11 cellular contexts compared by ENCODE assay signal in genomic region chr4:78799551-78800495, GRCh38. TPM values are rescaled to one million over a fixed set of nuclear protein-coding genes. Genes with fewer than 3 reads are reported as not detected.
A peak's percentile ranks its signal among the peaks of the same experiment; 100 is the strongest.
DNase-seq lines count a peak whose midpoint lies in the region; ATAC-seq and TF ChIP-seq lines count a peak whose summit lies in the region.
"Had no signal": no experiment of that assay in that cellular context is flagged by ENCODE, and none has a peak within 500 bp of the region (broad histone marks: within the 10 kb centered on the region; RNA-seq: fewer than 3 reads in every experiment).

No MANE protein-coding gene starts in this region.

- POLR2A ChIA-PET in activated CD4-positive, alpha-beta T cell treated with anti-CD3 and anti-CD28 coated beads, Interleukin-2, amount 10 ng/mL, durations not matched to agents 7 days and 5 days (lab: Charles Lee): interaction anchor here (0.7 kb wide), 1 partner anchor 26 kb away, joined by 3 read pairs; no protein-coding TSS in a partner anchor

- no peak overlapping the region for H3K4me3 ChIP-seq in stomach

- TF ChIP-seq CTCF in stomach (IDR thresholded peaks at IDR 0.05): no peak

- H3K4me1 Mint-ChIP-seq in activated T-cell treated with anti-CD3 and anti-CD28 coated beads, Interleukin-2, amount 50 U/mL, for 24 hours (ENCODE audit: low read depth): peaks cover 36% of the 10 kb centered on the region
- H3K4me1 Mint-ChIP-seq in stimulated activated memory B cell treated with anti-CD40 and anti-IgM and Interleukin-4, amounts not matched to agents 10 μg/mL and 1 μg/mL and 100 μg/mL, for 72 hours: peaks cover 75% of the 10 kb centered on the region
- H3K4me1 Mint-ChIP-seq in activated CD4-positive, alpha-beta T cell treated with anti-CD3 and anti-CD28 coated beads, Interleukin-2, amount 10 ng/mL, durations not matched to agents 7 days and 5 days: peaks cover 8% of the 10 kb centered on the region

- peaks cover 2% of the 10 kb centered on the region for H3K9me3 Mint-ChIP-seq in activated T-cell treated with anti-CD3 and anti-CD28 coated beads, Interleukin-2, amount 50 U/mL, for 24 hours
- H3K9me3 Mint-ChIP-seq in stimulated activated memory B cell treated with anti-CD40 and anti-IgM and Interleukin-4, amounts not matched to agents 10 μg/mL and 1 μg/mL and 100 μg/mL, for 72 hours: no peaks in the 10 kb centered on the region
- H3K9me3 Mint-ChIP-seq in activated CD4-positive, alpha-beta T cell treated with anti-CD3 and anti-CD28 coated beads, Interleukin-2, amount 10 ng/mL, durations not matched to agents 7 days and 5 days: peaks cover 8% of the 10 kb centered on the region

- peaks cover 0 to 6% (median 0%) of the 10 kb centered on the region in 4 donors for H3K4me1 ChIP-seq in stomach

- no peak for DNase-seq in activated T-cell treated with anti-CD3 and anti-CD28 coated beads, Interleukin-2, amount 50 U/mL, for 24 hours
- DNase-seq in activated T-cell treated with anti-CD3 and anti-CD28 coated beads, Interleukin-2, amount 50 U/mL, for 48 hours: no peak
- DNase-seq in NCI-H345 treated with DMSO at 0.1 percent for 48 hours (lab: John Stamatoyannopoulos, UW; ENCODE audit: unreplicated experiment) (peak; percentile 28), NCI-H2196 (lab: John Stamatoyannopoulos, UW; ENCODE audit: unreplicated experiment) (no peak), stomach (no peak)
- no peak for DNase-seq in activated CD4-positive, alpha-beta T cell treated with anti-CD3 and anti-CD28 coated beads, Interleukin-2, amount 10 ng/mL, durations not matched to agents 7 days and 5 days
- DNase-seq: anterior cingulate cortex, KG1, NCI-H526 treated with DMSO at 0.1 percent for 48 hours had no signal

- peak overlapping the region; percentile 0 for H3K27ac Mint-ChIP-seq in activated T-cell treated with anti-CD3 and anti-CD28 coated beads, Interleukin-2, amount 50 U/mL, for 24 hours
- H3K27ac Mint-ChIP-seq in stimulated activated memory B cell treated with anti-CD40 and anti-IgM and Interleukin-4, amounts not matched to agents 10 μg/mL and 1 μg/mL and 100 μg/mL, for 72 hours: peak overlapping the region; percentile 75
- no peak overlapping the region for H3K27ac Mint-ChIP-seq in activated CD4-positive, alpha-beta T cell treated with anti-CD3 and anti-CD28 coated beads, Interleukin-2, amount 10 ng/mL, durations not matched to agents 7 days and 5 days

- H3K4me3 Mint-ChIP-seq in activated T-cell treated with anti-CD3 and anti-CD28 coated beads, Interleukin-2, amount 50 U/mL, for 24 hours: no peak overlapping the region
- H3K4me3 Mint-ChIP-seq in stimulated activated memory B cell treated with anti-CD40 and anti-IgM and Interleukin-4, amounts not matched to agents 10 μg/mL and 1 μg/mL and 100 μg/mL, for 72 hours: peak overlapping the region; percentile 38
- no peak overlapping the region for H3K4me3 Mint-ChIP-seq in activated CD4-positive, alpha-beta T cell treated with anti-CD3 and anti-CD28 coated beads, Interleukin-2, amount 10 ng/mL, durations not matched to agents 7 days and 5 days

- TF ChIP-seq EP300 in stomach (IDR thresholded peaks at IDR 0.05): no peak

- intact Hi-C loops in stomach (cut with DNase I; ENCODE audit: low total_unique reads): no loop called here

- no peaks in the 10 kb centered on the region for H3K9me3 ChIP-seq in stomach

- no peaks in the 10 kb centered on the region for H3K27me3 ChIP-seq in stomach

- H3K36me3 Mint-ChIP-seq in activated T-cell treated with anti-CD3 and anti-CD28 coated beads, Interleukin-2, amount 50 U/mL, for 24 hours (ENCODE audit: low read depth): peaks cover 10% of the 10 kb centered on the region
- H3K36me3 Mint-ChIP-seq in stimulated activated memory B cell treated with anti-CD40 and anti-IgM and Interleukin-4, amounts not matched to agents 10 μg/mL and 1 μg/mL and 100 μg/mL, for 72 hours: peaks cover 38% of the 10 kb centered on the region
- peaks cover 11% of the 10 kb centered on the region for H3K36me3 Mint-ChIP-seq in activated CD4-positive, alpha-beta T cell treated with anti-CD3 and anti-CD28 coated beads, Interleukin-2, amount 10 ng/mL, durations not matched to agents 7 days and 5 days (ENCODE audit: low read depth)

- 78 to 87% (median 82%) methylated on average over 5 of the region's 5 CpGs for WGBS in stomach, 5 donors

- TF ChIP-seq POLR2A in stomach (IDR thresholded peaks at IDR 0.05): no peak

- H3K27me3 Mint-ChIP-seq in activated T-cell treated with anti-CD3 and anti-CD28 coated beads, Interleukin-2, amount 50 U/mL, for 24 hours: no peaks in the 10 kb centered on the region
- no peaks in the 10 kb centered on the region for H3K27me3 Mint-ChIP-seq in stimulated activated memory B cell treated with anti-CD40 and anti-IgM and Interleukin-4, amounts not matched to agents 10 μg/mL and 1 μg/mL and 100 μg/mL, for 72 hours
- no peaks in the 10 kb centered on the region for H3K27me3 Mint-ChIP-seq in activated CD4-positive, alpha-beta T cell treated with anti-CD3 and anti-CD28 coated beads, Interleukin-2, amount 10 ng/mL, durations not matched to agents 7 days and 5 days

- peak; percentile 70 for ATAC-seq in HG02870 (IDR thresholded peaks at IDR 0.05; ENCODE audit: unreplicated experiment)
- peak; percentile 41 for ATAC-seq in stimulated activated memory B cell treated with anti-CD40 and anti-IgM and Interleukin-4, amounts not matched to agents 10 μg/mL and 1 μg/mL and 100 μg/mL, for 72 hours

- no peak overlapping the region for H3K27ac ChIP-seq in stomach

- CTCF ChIA-PET in activated CD4-positive, alpha-beta T cell treated with anti-CD3 and anti-CD28 coated beads, Interleukin-2, amount 10 ng/mL, durations not matched to agents 7 days and 5 days (lab: Charles Lee): interaction anchor here (1.3 kb wide), 1 partner anchor 10 kb away, joined by 4 read pairs; no protein-coding TSS in a partner anchor

- H3K36me3 ChIP-seq in stomach: no peaks in the 10 kb centered on the region

RNA-seq across cellular contexts. Expression of gene BMP2K, which starts 23.7 kb away (rescaled TPM):
- total RNA-seq in stomach: 10 to 100 TPM in 4 of 5 donors, 1 to 10 TPM in 1; 7.6 to 68.7 (median 29.1) TPM
- 1 to 10 TPM; 4.7 to 5.3 (median 4.9) TPM for polyA plus RNA-seq in stomach
- total RNA-seq in activated CD4-positive, alpha-beta T cell treated with anti-CD3 and anti-CD28 coated beads, Interleukin-2, amount 10 ng/mL, durations not matched to agents 7 days and 5 days: 10 to 100 TPM; 23.2 to 31.3 TPM
